In genomic region chr17:65667656-65668055, GRCh38 we compare ENCODE assay signal across 22 cellular contexts.
"Had no signal": no experiment of that assay in that cellular context is flagged by ENCODE, and none has a peak within 500 bp of the region (broad histone marks: within the 10 kb centered on the region; RNA-seq: fewer than 3 reads in every experiment).

No MANE protein-coding gene starts in this region.

- H3K4me3 ChIP-seq: coronary artery, dorsolateral prefrontal cortex, esophagus muscularis mucosa, gastroesophageal sphincter, heart left ventricle, left lung, lower lobe of right lung had no signal

- FAIRE-seq: colon, endothelial cell of umbilical vein, frontal cortex, islet of Langerhans, keratinocyte had no signal

- DNase-seq: dermis blood vessel endothelial cell; dorsolateral prefrontal cortex; effector CD4-positive, alpha-beta T cell; effector memory CD4-positive, alpha-beta T cell; foreskin keratinocyte; heart left ventricle; hippocampal formation; left cardiac atrium; left lung; left ventricle myocardium superior; lower lobe of right lung; mesendoderm; midbrain; naive thymus-derived CD4-positive, alpha-beta T cell had no signal

- H3K9me3 ChIP-seq: esophagus muscularis mucosa, gastroesophageal sphincter, heart left ventricle, left lung, lower lobe of right lung had no signal

- H3K27me3 ChIP-seq: dorsolateral prefrontal cortex, esophagus muscularis mucosa, foreskin keratinocyte, gastroesophageal sphincter, heart left ventricle, left lung had no signal

- H3K36me3 ChIP-seq: esophagus muscularis mucosa, gastroesophageal sphincter, heart left ventricle, left lung, lower lobe of right lung had no signal

- H3K4me1 ChIP-seq: foreskin keratinocyte, heart left ventricle, lower lobe of right lung had no signal

- H3K27ac ChIP-seq: coronary artery, dorsolateral prefrontal cortex, esophagus muscularis mucosa, foreskin keratinocyte, gastroesophageal sphincter, heart left ventricle, left lung, lower lobe of right lung had no signal
